Comparison of ENCODE assay signal across 1 cellular context in the genomic region with DNA sequence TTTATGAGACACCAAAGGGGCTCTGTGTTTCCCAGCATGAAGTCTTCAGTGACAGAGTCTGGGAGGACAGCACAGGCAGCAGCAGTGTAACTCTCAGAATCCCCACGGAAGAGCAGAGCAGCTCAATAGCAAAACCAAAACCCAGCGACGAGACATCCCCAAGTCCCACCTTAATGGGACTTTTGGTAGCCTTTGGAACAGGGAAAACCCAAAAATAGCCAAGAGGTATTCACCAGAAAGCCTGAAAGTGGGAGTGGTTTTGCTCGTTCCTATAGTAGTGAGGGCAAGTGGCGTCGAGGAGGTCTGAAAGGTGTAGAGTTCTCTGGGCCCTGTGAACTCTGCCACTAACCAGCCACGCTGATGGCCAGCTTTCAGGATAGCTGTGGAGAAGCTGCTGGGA.
TF ChIP-seq lines count a peak whose summit lies in the region.

No MANE protein-coding gene starts in this region.

TF ChIP-seq in WTC11, 78 proteins besides CTCF, POLR2A, EP300 and RAD21 (continued from another document):
- TF ChIP-seq, protein P1, sequence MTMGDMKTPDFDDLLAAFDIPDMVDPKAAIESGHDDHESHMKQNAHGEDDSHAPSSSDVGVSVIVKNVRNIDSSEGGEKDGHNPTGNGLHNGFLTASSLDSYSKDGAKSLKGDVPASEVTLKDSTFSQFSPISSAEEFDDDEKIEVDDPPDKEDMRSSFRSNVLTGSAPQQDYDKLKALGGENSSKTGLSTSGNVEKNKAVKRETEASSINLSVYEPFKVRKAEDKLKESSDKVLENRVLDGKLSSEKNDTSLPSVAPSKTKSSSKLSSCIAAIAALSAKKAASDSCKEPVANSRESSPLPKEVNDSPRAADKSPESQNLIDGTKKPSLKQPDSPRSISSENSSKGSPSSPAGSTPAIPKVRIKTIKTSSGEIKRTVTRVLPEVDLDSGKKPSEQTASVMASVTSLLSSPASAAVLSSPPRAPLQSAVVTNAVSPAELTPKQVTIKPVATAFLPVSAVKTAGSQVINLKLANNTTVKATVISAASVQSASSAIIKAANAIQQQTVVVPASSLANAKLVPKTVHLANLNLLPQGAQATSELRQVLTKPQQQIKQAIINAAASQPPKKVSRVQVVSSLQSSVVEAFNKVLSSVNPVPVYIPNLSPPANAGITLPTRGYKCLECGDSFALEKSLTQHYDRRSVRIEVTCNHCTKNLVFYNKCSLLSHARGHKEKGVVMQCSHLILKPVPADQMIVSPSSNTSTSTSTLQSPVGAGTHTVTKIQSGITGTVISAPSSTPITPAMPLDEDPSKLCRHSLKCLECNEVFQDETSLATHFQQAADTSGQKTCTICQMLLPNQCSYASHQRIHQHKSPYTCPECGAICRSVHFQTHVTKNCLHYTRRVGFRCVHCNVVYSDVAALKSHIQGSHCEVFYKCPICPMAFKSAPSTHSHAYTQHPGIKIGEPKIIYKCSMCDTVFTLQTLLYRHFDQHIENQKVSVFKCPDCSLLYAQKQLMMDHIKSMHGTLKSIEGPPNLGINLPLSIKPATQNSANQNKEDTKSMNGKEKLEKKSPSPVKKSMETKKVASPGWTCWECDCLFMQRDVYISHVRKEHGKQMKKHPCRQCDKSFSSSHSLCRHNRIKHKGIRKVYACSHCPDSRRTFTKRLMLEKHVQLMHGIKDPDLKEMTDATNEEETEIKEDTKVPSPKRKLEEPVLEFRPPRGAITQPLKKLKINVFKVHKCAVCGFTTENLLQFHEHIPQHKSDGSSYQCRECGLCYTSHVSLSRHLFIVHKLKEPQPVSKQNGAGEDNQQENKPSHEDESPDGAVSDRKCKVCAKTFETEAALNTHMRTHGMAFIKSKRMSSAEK (CRISPR knock-in tag; IDR thresholded peaks at IDR 0.05; ENCODE audit: borderline replicate concordance), result no peak
- TF ChIP-seq KAT7 (CRISPR knock-in tag; IDR thresholded peaks at IDR 0.05; ENCODE audit: borderline replicate concordance) (no peak), GTF2I (CRISPR knock-in tag; conservative IDR thresholded peaks at IDR 0.05) (no peak), ZNF317 (CRISPR knock-in tag; IDR thresholded peaks at IDR 0.05; ENCODE audit: borderline replicate concordance, low read depth) (no peak), EMX1 (CRISPR knock-in tag; IDR thresholded peaks at IDR 0.05) (no peak), ZNF512 (CRISPR knock-in tag; IDR thresholded peaks at IDR 0.05; ENCODE audit: borderline replicate concordance) (no peak), RELA (CRISPR knock-in tag; IDR thresholded peaks at IDR 0.05; ENCODE audit: borderline replicate concordance) (no peak), NR1H2 (CRISPR knock-in tag; IDR thresholded peaks at IDR 0.05) (no peak), ZNF396 (CRISPR knock-in tag; IDR thresholded peaks at IDR 0.05; ENCODE audit: borderline replicate concordance) (no peak), SP1 (CRISPR knock-in tag; conservative IDR thresholded peaks at IDR 0.05) (no peak)
- TF ChIP-seq, protein P2, sequence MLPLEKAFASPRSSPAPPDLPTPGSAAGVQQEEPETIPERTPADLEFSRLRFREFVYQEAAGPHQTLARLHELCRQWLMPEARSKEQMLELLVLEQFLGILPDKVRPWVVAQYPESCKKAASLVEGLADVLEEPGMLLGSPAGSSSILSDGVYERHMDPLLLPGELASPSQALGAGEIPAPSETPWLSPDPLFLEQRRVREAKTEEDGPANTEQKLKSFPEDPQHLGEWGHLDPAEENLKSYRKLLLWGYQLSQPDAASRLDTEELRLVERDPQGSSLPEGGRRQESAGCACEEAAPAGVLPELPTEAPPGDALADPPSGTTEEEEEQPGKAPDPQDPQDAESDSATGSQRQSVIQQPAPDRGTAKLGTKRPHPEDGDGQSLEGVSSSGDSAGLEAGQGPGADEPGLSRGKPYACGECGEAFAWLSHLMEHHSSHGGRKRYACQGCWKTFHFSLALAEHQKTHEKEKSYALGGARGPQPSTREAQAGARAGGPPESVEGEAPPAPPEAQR (CRISPR knock-in tag; IDR thresholded peaks at IDR 0.05), result no peak
TF ChIP-seq in WTC11: peak in this region for 0.
